3 cellular contexts compared by ENCODE assay signal in the genomic region with DNA sequence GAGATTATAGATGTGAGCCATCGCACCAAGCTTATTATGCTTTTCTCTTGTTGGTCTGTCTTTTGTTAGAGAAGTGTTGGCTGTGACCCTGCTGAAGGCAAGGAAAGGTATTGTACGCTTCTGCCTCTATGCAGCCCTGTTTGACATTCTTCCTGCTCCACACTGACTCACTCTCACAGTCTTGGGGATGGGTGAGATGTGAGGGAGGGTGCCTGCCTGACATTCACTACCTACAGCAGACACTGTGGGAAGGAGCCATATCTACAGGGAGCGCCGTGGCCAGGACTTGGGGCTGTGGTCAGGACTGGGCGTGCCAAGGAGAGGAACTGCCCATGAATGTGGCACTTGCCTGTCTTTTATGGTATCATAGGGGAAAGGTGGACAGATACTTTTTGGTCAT.
TF ChIP-seq lines count a peak whose summit lies in the region.

No MANE protein-coding gene starts in this region.

TF ChIP-seq in IMR-90, 13 proteins besides CTCF, POLR2A, EP300 and RAD21:
- TF ChIP-seq SMC3 (IDR thresholded peaks at IDR 0.05; ENCODE audit: low read depth, low read length) (no peak), FOS (IDR thresholded peaks at IDR 0.05; ENCODE audit: low read depth, low read length) (no peak), MAZ (IDR thresholded peaks at IDR 0.05; ENCODE audit: borderline replicate concordance, low read depth, low read length) (no peak), NFE2L2 (IDR thresholded peaks at IDR 0.05; ENCODE audit: low read depth, low read length) (no peak), MAFK (IDR thresholded peaks at IDR 0.05; ENCODE audit: low read depth, low read length) (no peak), CHD1 (IDR thresholded peaks at IDR 0.05; ENCODE audit: low read depth, low read length) (no peak), BHLHE40 (IDR thresholded peaks at IDR 0.05; ENCODE audit: low read depth, low read length) (no peak), USF2 (IDR thresholded peaks at IDR 0.05; ENCODE audit: low read depth, low read length) (no peak)

TF ChIP-seq in H1, 55 proteins besides CTCF, POLR2A, EP300 and RAD21:
- TF ChIP-seq EGR1 (IDR thresholded peaks at IDR 0.05; ENCODE audit: borderline replicate concordance, low read depth, low read length), result no peak
- TF ChIP-seq GABPA (IDR thresholded peaks at IDR 0.05; ENCODE audit: borderline replicate concordance, insufficient read depth, low read length), result no peak
- TF ChIP-seq SIN3A (conservative IDR thresholded peaks at IDR 0.05 in 1 of 2, IDR thresholded peaks at IDR 0.05 in 1 of 2; ENCODE audit: low read depth in 1 of 2, low read length in 2 of 2), result no peak
- no peak for TF ChIP-seq KDM1A (IDR thresholded peaks at IDR 0.05; ENCODE audit: borderline replicate concordance, low read length)
- no peak for TF ChIP-seq SP4 (IDR thresholded peaks at IDR 0.05; ENCODE audit: low read length)
- no peak for TF ChIP-seq BRCA1 (IDR thresholded peaks at IDR 0.05; ENCODE audit: low read depth, low read length)
- no peak for TF ChIP-seq RXRA (IDR thresholded peaks at IDR 0.05; ENCODE audit: insufficient read depth, low read depth, low read length)
- TF ChIP-seq PHF8 (conservative IDR thresholded peaks at IDR 0.05; ENCODE audit: low read depth, low read length), result no peak
- TF ChIP-seq ASH2L (IDR thresholded peaks at IDR 0.05; ENCODE audit: low read length), result no peak
- no peak for TF ChIP-seq TEAD4 (IDR thresholded peaks at IDR 0.05; ENCODE audit: low read depth, low read length)
- no peak for TF ChIP-seq YY1 (IDR thresholded peaks at IDR 0.05; ENCODE audit: low read depth, low read length)
- no peak for TF ChIP-seq ATF2 (IDR thresholded peaks at IDR 0.05; ENCODE audit: low read length)
- no peak for TF ChIP-seq HDAC2 (IDR thresholded peaks at IDR 0.05; ENCODE audit: borderline replicate concordance in 1 of 2, low read depth in 2 of 2, low read length in 2 of 2)
- no peak for TF ChIP-seq NANOG (IDR thresholded peaks at IDR 0.05; ENCODE audit: insufficient read depth, low read depth, low read length, poor library complexity, severe bottlenecking)
- TF ChIP-seq CREB1 (IDR thresholded peaks at IDR 0.05), result no peak
- no peak for TF ChIP-seq CBX5 (IDR thresholded peaks at IDR 0.05; ENCODE audit: low read depth, low read length)
- TF ChIP-seq FOSL1 (IDR thresholded peaks at IDR 0.05; ENCODE audit: insufficient read depth, low read depth, low read length), result no peak
- TF ChIP-seq KDM5A (IDR thresholded peaks at IDR 0.05; ENCODE audit: low read length), result no peak

TF ChIP-seq in HEK293T, 16 proteins besides CTCF, POLR2A, EP300 and RAD21:
- TF ChIP-seq ARNT (IDR thresholded peaks at IDR 0.05), result no peak
- TF ChIP-seq SP1 (IDR thresholded peaks at IDR 0.05), result no peak
- no peak for TF ChIP-seq TARDBP (IDR thresholded peaks at IDR 0.05)
- no peak for TF ChIP-seq L3MBTL2 (conservative IDR thresholded peaks at IDR 0.05)
- no peak for TF ChIP-seq FOXK2 (IDR thresholded peaks at IDR 0.05)
- no peak for TF ChIP-seq ZNF384 (IDR thresholded peaks at IDR 0.05)
- no peak for TF ChIP-seq FOXM1 (IDR thresholded peaks at IDR 0.05; ENCODE audit: borderline replicate concordance)
- TF ChIP-seq CTBP1 (IDR thresholded peaks at IDR 0.05; ENCODE audit: borderline replicate concordance), result no peak
- TF ChIP-seq, protein P1, sequence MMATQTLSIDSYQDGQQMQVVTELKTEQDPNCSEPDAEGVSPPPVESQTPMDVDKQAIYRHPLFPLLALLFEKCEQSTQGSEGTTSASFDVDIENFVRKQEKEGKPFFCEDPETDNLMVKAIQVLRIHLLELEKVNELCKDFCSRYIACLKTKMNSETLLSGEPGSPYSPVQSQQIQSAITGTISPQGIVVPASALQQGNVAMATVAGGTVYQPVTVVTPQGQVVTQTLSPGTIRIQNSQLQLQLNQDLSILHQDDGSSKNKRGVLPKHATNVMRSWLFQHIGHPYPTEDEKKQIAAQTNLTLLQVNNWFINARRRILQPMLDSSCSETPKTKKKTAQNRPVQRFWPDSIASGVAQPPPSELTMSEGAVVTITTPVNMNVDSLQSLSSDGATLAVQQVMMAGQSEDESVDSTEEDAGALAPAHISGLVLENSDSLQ (IDR thresholded peaks at IDR 0.05), result no peak
- TF ChIP-seq FOXA1 (IDR thresholded peaks at IDR 0.05), result no peak
